8 cellular contexts compared by ENCODE assay signal in genomic region chr2:231785822-231786176, GRCh38. TPM values are rescaled to one million over a fixed set of nuclear protein-coding genes. Genes with fewer than 3 reads are reported as not detected.
DNase-seq lines count a peak whose midpoint lies in the region; ATAC-seq lines count a peak whose summit lies in the region.

No MANE protein-coding gene starts in this region.

- H3K4me1 ChIP-seq in thymus (ENCODE audit: control insufficient read depth, insufficient read depth, low read length), result peaks cover 18% of the 10 kb centered on the region

- peak overlapping the region; percentile 63 for H3K4me3 ChIP-seq in thymus (ENCODE audit: low read length)

- 66% methylated on average over 6 of the region's 6 CpGs for WGBS in thymus

- peak overlapping the region; percentile 43 for H3K27ac ChIP-seq in thymus (ENCODE audit: low read depth)

- DNase-seq in activated T-cell treated with anti-CD3 and anti-CD28 coated beads, Interleukin-2, amount 50 U/mL, for 24 hours, result no peak
- DNase-seq in activated T-cell treated with anti-CD3 and anti-CD28 coated beads for 4 hours, result no peak
- DNase-seq in activated CD8-positive, alpha-beta T cell treated with anti-CD3 and anti-CD28 coated beads, Interleukin-2, amount 10 ng/mL, durations not matched to agents 7 days and 5 days, result no peak
- DNase-seq in immature natural killer cell, result peak in 1 of 3 donors; percentile 2
- no peak for DNase-seq in iPS-NIHi11 (ENCODE audit: low spot score)
- DNase-seq in SK-N-DZ (ENCODE audit: low spot score), result no peak

- CTCF ChIA-PET in activated CD8-positive, alpha-beta T cell treated with anti-CD3 and anti-CD28 coated beads, Interleukin-2, amount 10 ng/mL, durations not matched to agents 7 days and 5 days (lab: Charles Lee), result interaction anchor here (0.7 to 3.4 kb wide), 11 partner anchors 8 to 174 kb away, joined by 3 to 16 read pairs (median 5); partner anchors contain the start of gene PTMA

- H3K9me3 ChIP-seq in thymus (ENCODE audit: control insufficient read depth), result no peaks in the 10 kb centered on the region

- H3K9me3 Mint-ChIP-seq in activated T-cell treated with anti-CD3 and anti-CD28 coated beads, Interleukin-2, amount 50 U/mL, for 24 hours, result no peaks in the 10 kb centered on the region
- H3K9me3 Mint-ChIP-seq in activated CD8-positive, alpha-beta T cell treated with anti-CD3 and anti-CD28 coated beads, Interleukin-2, amount 10 ng/mL, durations not matched to agents 7 days and 5 days (ENCODE audit: insufficient read depth), result no peaks in the 10 kb centered on the region
- no peaks in the 10 kb centered on the region for H3K9me3 Mint-ChIP-seq in immature natural killer cell

- POLR2A ChIA-PET in activated CD8-positive, alpha-beta T cell treated with anti-CD3 and anti-CD28 coated beads, Interleukin-2, amount 10 ng/mL, durations not matched to agents 7 days and 5 days (lab: Charles Lee), result interaction anchor here (0.8 to 1.5 kb wide), 4 partner anchors 11 to 1478 kb away, joined by 3 to 8 read pairs (median 6); partner anchors contain the start of gene PTMA

- H3K4me1 Mint-ChIP-seq in activated T-cell treated with anti-CD3 and anti-CD28 coated beads, Interleukin-2, amount 50 U/mL, for 24 hours (ENCODE audit: low read depth), result peaks cover 72% of the 10 kb centered on the region
- peaks cover 53% of the 10 kb centered on the region for H3K4me1 Mint-ChIP-seq in activated CD8-positive, alpha-beta T cell treated with anti-CD3 and anti-CD28 coated beads, Interleukin-2, amount 10 ng/mL, durations not matched to agents 7 days and 5 days (ENCODE audit: low read depth)
- H3K4me1 Mint-ChIP-seq in immature natural killer cell, result peaks cover 53 to 82% of the 10 kb centered on the region in 2 donors

- no peak for ATAC-seq in activated CD8-positive, alpha-beta T cell treated with anti-CD3 and anti-CD28 coated beads, Interleukin-2, amount 10 ng/mL, durations not matched to agents 7 days and 5 days
- no peak for ATAC-seq in GM18873 (IDR thresholded peaks at IDR 0.05; ENCODE audit: low FRiP score, unreplicated experiment)

- peak overlapping the region; percentile 95 for H3K4me3 Mint-ChIP-seq in activated T-cell treated with anti-CD3 and anti-CD28 coated beads, Interleukin-2, amount 50 U/mL, for 24 hours
- H3K4me3 Mint-ChIP-seq in activated CD8-positive, alpha-beta T cell treated with anti-CD3 and anti-CD28 coated beads, Interleukin-2, amount 10 ng/mL, durations not matched to agents 7 days and 5 days, result peak overlapping the region; percentile 91
- peak overlapping the region; percentile 88 to 95 (median 93) for H3K4me3 Mint-ChIP-seq in immature natural killer cell

- H3K27me3 Mint-ChIP-seq in activated T-cell treated with anti-CD3 and anti-CD28 coated beads, Interleukin-2, amount 50 U/mL, for 24 hours, result no peaks in the 10 kb centered on the region
- H3K27me3 Mint-ChIP-seq in activated CD8-positive, alpha-beta T cell treated with anti-CD3 and anti-CD28 coated beads, Interleukin-2, amount 10 ng/mL, durations not matched to agents 7 days and 5 days (ENCODE audit: low read depth), result no peaks in the 10 kb centered on the region
- peaks cover 0 to 8% (median 8%) of the 10 kb centered on the region in 3 donors for H3K27me3 Mint-ChIP-seq in immature natural killer cell (ENCODE audit: low read depth in 3 of 3)

- H3K27me3 ChIP-seq in thymus (ENCODE audit: control insufficient read depth, insufficient read depth), result no peaks in the 10 kb centered on the region

- H3K36me3 ChIP-seq in thymus (ENCODE audit: control insufficient read depth, insufficient read depth), result peaks cover 8% of the 10 kb centered on the region

- peaks cover 52% of the 10 kb centered on the region for H3K36me3 Mint-ChIP-seq in activated T-cell treated with anti-CD3 and anti-CD28 coated beads, Interleukin-2, amount 50 U/mL, for 24 hours (ENCODE audit: low read depth)
- peaks cover 8% of the 10 kb centered on the region for H3K36me3 Mint-ChIP-seq in activated CD8-positive, alpha-beta T cell treated with anti-CD3 and anti-CD28 coated beads, Interleukin-2, amount 10 ng/mL, durations not matched to agents 7 days and 5 days (ENCODE audit: low read depth)
- H3K36me3 Mint-ChIP-seq in immature natural killer cell, result peaks cover 0 to 4% (median 0%) of the 10 kb centered on the region in 3 donors

- peak overlapping the region; percentile 85 for H3K27ac Mint-ChIP-seq in activated T-cell treated with anti-CD3 and anti-CD28 coated beads, Interleukin-2, amount 50 U/mL, for 24 hours
- peak overlapping the region; percentile 75 for H3K27ac Mint-ChIP-seq in activated CD8-positive, alpha-beta T cell treated with anti-CD3 and anti-CD28 coated beads, Interleukin-2, amount 10 ng/mL, durations not matched to agents 7 days and 5 days
- peak overlapping the region; percentile 46 to 82 (median 78) for H3K27ac Mint-ChIP-seq in immature natural killer cell

RNA-seq across cellular contexts. Expression of gene COPS7B, which starts 0.4 kb away (rescaled TPM):
- total RNA-seq in activated CD8-positive, alpha-beta T cell treated with anti-CD3 and anti-CD28 coated beads, Interleukin-2, amount 10 ng/mL, durations not matched to agents 7 days and 5 days, result 10 to 100 TPM; 47.5 to 47.7 TPM
- polyA plus RNA-seq in immature natural killer cell, result 10 to 100 TPM; 23.2 to 29.0 (median 28.9) TPM
- polyA plus RNA-seq in thymus, result 29.0 TPM
- polyA plus RNA-seq in SK-N-DZ (2014; cell fraction: cytosol; rRNA removed), result 49.0 and 51.4 TPM in 2 replicates
- polyA plus RNA-seq in SK-N-DZ (2014; cell fraction: nucleus; rRNA removed), result 48.1 TPM in 2 replicates

RNA-seq across cellular contexts. Expression of gene PDE6D, which starts 4.7 kb away (rescaled TPM):
- total RNA-seq in activated CD8-positive, alpha-beta T cell treated with anti-CD3 and anti-CD28 coated beads, Interleukin-2, amount 10 ng/mL, durations not matched to agents 7 days and 5 days, result 10 to 100 TPM; 31.9 to 35.1 TPM
- polyA plus RNA-seq in immature natural killer cell (10 to 100 TPM; 62.2 to 84.5 (median 72.6) TPM), thymus (44.2 TPM)
- polyA plus RNA-seq in SK-N-DZ (2014; cell fraction: cytosol; rRNA removed), result 70.0 and 77.9 TPM in 2 replicates
- 48.1 and 49.7 TPM in 2 replicates for polyA plus RNA-seq in SK-N-DZ (2014; cell fraction: nucleus; rRNA removed)
